29 cellular contexts compared by ENCODE assay signal in genomic region chr10:118508355-118508754, GRCh38.
"Had no signal": no experiment of that assay in that cellular context is flagged by ENCODE, and none has a peak within 500 bp of the region (broad histone marks: within the 10 kb centered on the region; RNA-seq: fewer than 3 reads in every experiment).

No MANE protein-coding gene starts in this region.

- H3K27me3 ChIP-seq: pancreas, right lobe of liver, sigmoid colon, tibial artery, upper lobe of right lung, uterus had no signal

- H3K27me3 Mint-ChIP-seq: type B pancreatic cell had no signal

- H3K4me1 ChIP-seq: pancreas, psoas muscle, right lobe of liver, sigmoid colon, stomach, tibial artery, transverse colon, upper lobe of right lung, uterus had no signal

- H3K36me3 ChIP-seq: neutrophil, pancreas, right lobe of liver, sigmoid colon, stomach, thoracic aorta, tibial artery, transverse colon, upper lobe of right lung, uterus had no signal

- H3K4me1 Mint-ChIP-seq: nephron progenitor cell; neural crest cell; stimulated activated naive B cell treated with anti-CD40 and anti-IgM and Interleukin-4, amounts not matched to agents 10 μg/mL and 1 μg/mL and 100 μg/mL, for 72 hours had no signal

- H3K36me3 Mint-ChIP-seq: naive B cell; naive thymus-derived CD8-positive, alpha-beta T cell; natural killer cell treated with Interleukin-12 subunit alpha and Interleukin-12 subunit beta and Interleukin-15 and Interleukin-18, amount 100 ng/mL, for 72 hours; stimulated activated naive B cell treated with anti-CD40 and anti-IgM and Interleukin-4, amounts not matched to agents 10 μg/mL and 1 μg/mL and 100 μg/mL, for 72 hours; type B pancreatic cell had no signal

- DNase-seq: naive B cell; naive thymus-derived CD8-positive, alpha-beta T cell; nephron progenitor cell; nucleus accumbens; pancreas; posterior cingulate gyrus; psoas muscle; right cardiac atrium; right lobe of liver; sigmoid colon; small intestine; stimulated activated CD4-positive, alpha-beta T cell treated with anti-CD3 and anti-CD28 coated beads, Interleukin-1b, Interleukin-23, amount 100 ng/mL, for 48 hours; stimulated activated CD4-positive, alpha-beta T cell treated with anti-CD3 and anti-CD28 coated beads, Interleukin-4, amount 100 ng/mL, for 1 hour; stimulated activated CD4-positive, alpha-beta T cell treated with anti-CD3 and anti-CD28 coated beads, Interleukin-4, amount 100 ng/mL, for 4 hours; stimulated activated CD8-positive, alpha-beta memory T cell treated with anti-CD3 and anti-CD28 coated beads, Interleukin-4, amount 100 ng/mL, for 48 hours; stimulated activated naive B cell treated with anti-CD40 and anti-IgM and Interleukin-4, amounts not matched to agents 10 μg/mL and 1 μg/mL and 100 μg/mL, for 72 hours; stimulated activated naive CD4-positive, alpha-beta T cell treated with Interleukin-2 at 50 U/mL for 16 hours; stomach; tibial artery; transverse colon; upper lobe of right lung; uterus had no signal

- H3K27ac Mint-ChIP-seq: naive B cell; naive thymus-derived CD8-positive, alpha-beta T cell; natural killer cell treated with Interleukin-12 subunit alpha and Interleukin-12 subunit beta and Interleukin-15 and Interleukin-18, amount 100 ng/mL, for 72 hours; nephron progenitor cell; progenitor cell of endocrine pancreas; stimulated activated naive B cell treated with anti-CD40 and anti-IgM and Interleukin-4, amounts not matched to agents 10 μg/mL and 1 μg/mL and 100 μg/mL, for 72 hours; stimulated activated naive CD8-positive, alpha-beta T cell treated with anti-CD3 and anti-CD28 coated beads, Interleukin-15, Interleukin-2, amounts not matched to agents 100 ng/mL and 50 ng/mL, for 24 hours; type B pancreatic cell had no signal

- H3K9me3 ChIP-seq: neutrophil, pancreas, psoas muscle, right lobe of liver, sigmoid colon, stomach, thoracic aorta, tibial artery, transverse colon, upper lobe of right lung, uterus had no signal

- ATAC-seq: naive thymus-derived CD8-positive, alpha-beta T cell; pancreas; psoas muscle; right cardiac atrium; right lobe of liver; stimulated activated naive B cell treated with anti-CD40 and anti-IgM and Interleukin-4, amounts not matched to agents 10 μg/mL and 1 μg/mL and 100 μg/mL, for 72 hours; upper lobe of right lung had no signal

- H3K27ac ChIP-seq: neutrophil, pancreas, psoas muscle, right lobe of liver, sigmoid colon, stomach, thoracic aorta, tibial artery, transverse colon, upper lobe of right lung, uterus had no signal

- H3K4me3 ChIP-seq: pancreas, psoas muscle, right lobe of liver, sigmoid colon, stomach, thoracic aorta, tibial artery, transverse colon, upper lobe of right lung, uterus had no signal

- FAIRE-seq: pancreas, small intestine had no signal

- H3K9me3 Mint-ChIP-seq: naive thymus-derived CD8-positive, alpha-beta T cell; natural killer cell treated with Interleukin-12 subunit alpha and Interleukin-12 subunit beta and Interleukin-15 and Interleukin-18, amount 100 ng/mL, for 72 hours; nephron progenitor cell; stimulated activated naive CD8-positive, alpha-beta T cell treated with anti-CD3 and anti-CD28 coated beads, Interleukin-15, Interleukin-2, amounts not matched to agents 100 ng/mL and 50 ng/mL, for 24 hours; type B pancreatic cell had no signal

- H3K4me3 Mint-ChIP-seq: naive B cell; naive thymus-derived CD8-positive, alpha-beta T cell; natural killer cell treated with Interleukin-12 subunit alpha and Interleukin-12 subunit beta and Interleukin-15 and Interleukin-18, amount 100 ng/mL, for 72 hours; nephron progenitor cell; neural crest cell; stimulated activated naive B cell treated with anti-CD40 and anti-IgM and Interleukin-4, amounts not matched to agents 10 μg/mL and 1 μg/mL and 100 μg/mL, for 72 hours; stimulated activated naive CD8-positive, alpha-beta T cell treated with anti-CD3 and anti-CD28 coated beads, Interleukin-15, Interleukin-2, amounts not matched to agents 100 ng/mL and 50 ng/mL, for 24 hours; type B pancreatic cell had no signal
